ENCODE assay signal across 8 cellular contexts in the genomic region with DNA sequence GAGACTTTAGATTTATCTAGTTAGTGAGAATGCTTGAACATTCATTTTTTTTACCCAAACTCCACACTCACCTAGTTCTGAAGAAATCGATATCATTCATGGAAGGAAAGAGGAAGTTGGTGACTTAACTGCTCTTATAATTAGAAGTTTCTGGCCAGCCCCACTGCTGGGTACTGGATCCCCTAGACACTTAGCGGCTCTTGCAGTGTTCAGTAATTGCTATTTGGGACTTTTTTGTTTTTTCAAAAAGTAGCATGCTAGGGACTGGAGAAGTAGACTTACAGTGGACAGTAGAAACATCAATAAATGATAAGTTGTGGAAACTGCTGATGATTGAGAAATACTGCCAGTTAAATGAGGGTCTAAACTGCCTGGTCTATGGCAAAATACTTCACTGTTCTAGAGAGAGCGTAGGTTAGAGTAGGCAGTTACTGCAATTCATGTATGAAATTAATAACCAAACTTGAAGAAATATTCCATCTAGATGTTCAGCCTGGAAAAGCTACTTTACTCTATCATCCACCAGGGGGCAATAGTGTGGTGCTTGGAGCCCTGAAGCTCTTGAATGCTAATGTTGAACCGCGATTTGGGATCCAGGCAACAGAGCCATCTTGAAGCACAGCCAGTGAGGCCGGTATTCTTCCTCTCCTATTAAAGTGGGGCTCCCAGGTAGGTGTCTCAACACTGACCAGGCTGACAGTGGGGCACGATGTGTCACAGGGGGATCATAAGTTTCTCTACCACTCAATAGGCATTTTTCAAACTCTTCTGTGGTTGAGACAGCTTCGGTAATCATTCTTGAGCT.
DNase-seq lines count a peak whose midpoint lies in the region; ATAC-seq, FAIRE-seq and TF ChIP-seq lines count a peak whose summit lies in the region.

No MANE protein-coding gene starts in this region.

- CTCF ChIA-PET in CD8-positive, alpha-beta memory T cell (lab: Charles Lee), result interaction anchor here (1.1 kb wide), 1 partner anchor 192 kb away, joined by 3 read pairs; no protein-coding TSS in a partner anchor

- H3K4me1 Mint-ChIP-seq in neural crest cell, result peaks cover 4% of the 10 kb centered on the region
- H3K4me1 Mint-ChIP-seq in CD8-positive, alpha-beta memory T cell, result peaks cover 0 to 3% (median 0%) of the 10 kb centered on the region in 3 donors

- H3K27ac Mint-ChIP-seq in neural crest cell (ENCODE audit: unreplicated experiment), result no peak overlapping the region
- no peak overlapping the region for H3K27ac Mint-ChIP-seq in CD8-positive, alpha-beta memory T cell

- peak; percentile 31 for FAIRE-seq in TTC549 (lab: Jason Lieb, UNC)

- POLR2A ChIA-PET in CD8-positive, alpha-beta memory T cell (lab: Charles Lee), result no interaction called here

- no peak overlapping the region for H3K4me3 ChIP-seq in CD8-positive, alpha-beta memory T cell (ENCODE audit: low read length)

- no peaks in the 10 kb centered on the region for H3K36me3 Mint-ChIP-seq in neural crest cell (ENCODE audit: low read depth)
- H3K36me3 Mint-ChIP-seq in CD8-positive, alpha-beta memory T cell, result no peaks in the 10 kb centered on the region

- no peaks in the 10 kb centered on the region for H3K27me3 Mint-ChIP-seq in neural crest cell (ENCODE audit: low read depth)
- peaks cover 2 to 13% of the 10 kb centered on the region in 2 donors for H3K27me3 Mint-ChIP-seq in CD8-positive, alpha-beta memory T cell

- H3K4me3 Mint-ChIP-seq in neural crest cell, result no peak overlapping the region
- H3K4me3 Mint-ChIP-seq in CD8-positive, alpha-beta memory T cell, result no peak overlapping the region

- H3K27me3 ChIP-seq in CD8-positive, alpha-beta memory T cell (ENCODE audit: insufficient read depth, low read length, poor library complexity, severe bottlenecking), result no peaks in the 10 kb centered on the region

- no peaks in the 10 kb centered on the region for H3K4me1 ChIP-seq in CD8-positive, alpha-beta memory T cell (ENCODE audit: insufficient read depth, low read length)

- H3K36me3 ChIP-seq in CD8-positive, alpha-beta memory T cell (ENCODE audit: insufficient read depth, low read length), result no peaks in the 10 kb centered on the region

- H3K27ac ChIP-seq in CD8-positive, alpha-beta memory T cell (ENCODE audit: low read depth, low read length), result no peak overlapping the region

- peak; percentile 3 to 4 for DNase-seq in stimulated activated CD4-positive, alpha-beta T cell treated with anti-CD3 and anti-CD28 coated beads, Interleukin-15, amount 100 ng/mL, for 48 hours (ENCODE audit: low read depth in 2 of 2)
- DNase-seq in stimulated activated CD4-positive, alpha-beta T cell treated with anti-CD3 and anti-CD28 coated beads, Interleukin-4, amount 100 ng/mL, for 1 hour, result no peak
- DNase-seq in NCI-H1417 (lab: John Stamatoyannopoulos, UW) (peak; percentile 52 to 77 (median 60)), fibroblast of peridontal ligament (ENCODE audit: extremely low read depth) (peak; percentile 78), neural crest cell (ENCODE audit: low read depth, low spot score) (peak; percentile 29)
- DNase-seq in CD8-positive, alpha-beta memory T cell, result no peak

- peak; percentile 79 for ATAC-seq in HG02759 (IDR thresholded peaks at IDR 0.05; ENCODE audit: unreplicated experiment)

- peak; percentile 81 for TF ChIP-seq CTCF in neural crest cell (conservative IDR thresholded peaks at IDR 0.05)

- no peaks in the 10 kb centered on the region for H3K9me3 Mint-ChIP-seq in neural crest cell
- peaks cover 0 to 9% (median 3%) of the 10 kb centered on the region in 5 donors for H3K9me3 Mint-ChIP-seq in CD8-positive, alpha-beta memory T cell

- no peaks in the 10 kb centered on the region for H3K9me3 ChIP-seq in CD8-positive, alpha-beta memory T cell (ENCODE audit: low read length)

Comparison
In these comparisons a context has a peak if more than half of its experiments do, and no peak if none do; other contexts are left out.
1. DNase-seq: peak in stimulated activated CD4-positive, alpha-beta T cell treated with anti-CD3 and anti-CD28 coated beads, Interleukin-15, amount 100 ng/mL, for 48 hours (2 of 2), NCI-H1417 (3 of 3), fibroblast of peridontal ligament (single experiment) and neural crest cell (single experiment); none in stimulated activated CD4-positive, alpha-beta T cell treated with anti-CD3 and anti-CD28 coated beads, Interleukin-4, amount 100 ng/mL, for 1 hour (single experiment) and CD8-positive, alpha-beta memory T cell (0 of 5).